ENCODE assay signal across 7 cellular contexts in genomic region chr17:59565959-59566324, GRCh38. TPM values are rescaled to one million over a fixed set of nuclear protein-coding genes. Genes with fewer than 3 reads are reported as not detected.
DNase-seq lines count a peak whose midpoint lies in the region; ATAC-seq and TF ChIP-seq lines count a peak whose summit lies in the region.

No MANE protein-coding gene starts in this region.

- peak; percentile 56 for DNase-seq in NCI-H460 (ENCODE audit: extremely low read depth, low read depth)
- DNase-seq in activated CD4-positive, alpha-beta T cell treated with anti-CD3 and anti-CD28 coated beads, Interleukin-2, amount 50 U/mL, for 48 hours = peak; percentile 40 to 59
- DNase-seq in lower leg skin (ENCODE audit: low spot score in 2 of 2) = peak in 1 of 2 donors; percentile 36
- peak; percentile 18 to 46 for DNase-seq in stimulated activated CD4-positive, alpha-beta T cell treated with anti-CD3 and anti-CD28 coated beads, Interleukin-4, amount 100 ng/mL, for 4 hours

- peaks cover 0 to 4% of the 10 kb centered on the region in 2 donors for H3K36me3 ChIP-seq in duodenal mucosa (ENCODE audit: control insufficient read depth in 1 of 2, insufficient read depth in 2 of 2, low read length in 2 of 2)

- TF ChIP-seq POLR2A in GM18505 (IDR thresholded peaks at IDR 0.05; ENCODE audit: borderline replicate concordance, extremely low read depth, insufficient read depth, insufficient read length) = no peak
- no peak for TF ChIP-seq POLR2A in lower leg skin (IDR thresholded peaks at IDR 0.05)

- H3K4me3 ChIP-seq in duodenal mucosa (ENCODE audit: low read depth in 1 of 2, low read length in 2 of 2) (peak overlapping the region; percentile 99 to 100), lower leg skin (ENCODE audit: low read depth, poor library complexity, severe bottlenecking) (peak overlapping the region; percentile 96)

- peak overlapping the region; percentile 90 to 94 for H3K9ac ChIP-seq in duodenal mucosa (ENCODE audit: low read depth in 1 of 2, low read length in 2 of 2)

- H3K9me3 ChIP-seq in duodenal mucosa (ENCODE audit: control insufficient read depth in 1 of 2, low read length in 2 of 2) = no peaks in the 10 kb centered on the region

- H3K4me1 ChIP-seq in duodenal mucosa (ENCODE audit: control insufficient read depth in 1 of 2, insufficient read depth in 2 of 2, low read length in 2 of 2) = peaks cover 8 to 14% of the 10 kb centered on the region in 2 donors

- no peaks in the 10 kb centered on the region for H3K27me3 ChIP-seq in duodenal mucosa (ENCODE audit: control insufficient read depth in 1 of 2, insufficient read depth in 2 of 2, low read length in 2 of 2)

- intact Hi-C loops in lower leg skin (cut with DNase I; ENCODE audit: low total_unique reads) = no loop called here

- ATAC-seq in GM18505 (IDR thresholded peaks at IDR 0.05; ENCODE audit: unreplicated experiment) = peak; percentile 21
- ATAC-seq in HG03135 (IDR thresholded peaks at IDR 0.05; ENCODE audit: unreplicated experiment) = peak; percentile 46

- peak overlapping the region; percentile 64 for H3K27ac ChIP-seq in duodenal mucosa (ENCODE audit: low read depth, low read length)

- WGBS in lower leg skin, 2 donors = 0 to 1% methylated on average over 9 of the region's 9 CpGs

- no peak for TF ChIP-seq CTCF in lower leg skin (IDR thresholded peaks at IDR 0.05)

RNA-seq across cellular contexts. Expression of gene DHX40, which starts 0.5 kb away (rescaled TPM):
- total RNA-seq in NCI-H460 (2014; rRNA removed; shearing (Covaris generic)) = 76.7 and 78.2 TPM in 2 replicates
- polyA plus RNA-seq in NCI-H460 (2014; cell fraction: nucleus; rRNA removed) = 24.6 and 44.3 TPM in 2 replicates
- 10 to 100 TPM; 35.1 to 57.3 (median 49.9) TPM for total RNA-seq in lower leg skin

RNA-seq across cellular contexts. Expression of gene CLTC, which starts 53.8 kb away (rescaled TPM):
- 193 and 215 TPM in 2 replicates for total RNA-seq in NCI-H460 (2014; rRNA removed; shearing (Covaris generic))
- 171 and 196 TPM in 2 replicates for polyA plus RNA-seq in NCI-H460 (2014; cell fraction: nucleus; rRNA removed)
- total RNA-seq in lower leg skin = 100 to 1,000 TPM; 109 to 169 (median 140) TPM
